25 cellular contexts compared by ENCODE assay signal in genomic region chr15:99101501-99101900, GRCh38.
"Had no signal": no experiment of that assay in that cellular context is flagged by ENCODE, and none has a peak within 500 bp of the region (broad histone marks: within the 10 kb centered on the region; RNA-seq: fewer than 3 reads in every experiment).

No MANE protein-coding gene starts in this region.

- H3K9me3 Mint-ChIP-seq: activated CD4-positive, alpha-beta T cell treated with anti-CD3 and anti-CD28 coated beads, Interleukin-2, amount 10 ng/mL, durations not matched to agents 24 days and 14 days; activated naive CD4-positive, alpha-beta T cell treated with anti-CD3 and anti-CD28 coated beads, Interleukin-2, amount 50 U/mL, for 72 hours; activated naive CD8-positive, alpha-beta T cell treated with anti-CD3 and anti-CD28 coated beads, Interleukin-2, amount 50 U/mL, for 24 hours; activated T-helper 1 cell treated with anti-CD3 and anti-CD28 coated beads, Interleukin-12 subunit alpha, Interleukin-12 subunit beta, Interleukin-2, Interleukin-4 antibody, amounts not matched to agents 30 ng/mL and 10 ng/mL and 1 ng/mL, durations not matched to agents 14 hours and 24 hours and 36 hours had no signal

- H3K4me3 Mint-ChIP-seq: activated CD4-positive, alpha-beta T cell treated with anti-CD3 and anti-CD28 coated beads, Interleukin-2, amount 10 ng/mL, durations not matched to agents 24 days and 14 days; activated naive CD8-positive, alpha-beta T cell treated with anti-CD3 and anti-CD28 coated beads, Interleukin-2, amount 50 U/mL, for 24 hours; activated T-helper 1 cell treated with anti-CD3 and anti-CD28 coated beads, Interleukin-12 subunit alpha, Interleukin-12 subunit beta, Interleukin-2, Interleukin-4 antibody, amounts not matched to agents 30 ng/mL and 10 ng/mL and 1 ng/mL, durations not matched to agents 14 hours and 24 hours and 36 hours had no signal

- DNase-seq: activated CD4-positive, alpha-beta T cell treated with anti-CD3 and anti-CD28 coated beads for 1 hour; activated CD4-positive, alpha-beta T cell treated with anti-CD3 and anti-CD28 coated beads, Interleukin-2, amount 10 ng/mL, durations not matched to agents 24 days and 14 days; activated CD4-positive, alpha-beta T cell treated with anti-CD3 and anti-CD28 coated beads, Interleukin-2, amount 50 U/mL, for 48 hours; activated CD8-positive, alpha-beta memory T cell treated with anti-CD3 and anti-CD28 coated beads, Interleukin-2, amount 50 U/mL, for 4 hours; activated effector memory CD4-positive, alpha-beta T cell treated with anti-CD3 and anti-CD28 coated beads, Interleukin-2, amount 50 U/mL, for 16 hours; activated naive CD4-positive, alpha-beta T cell treated with Interleukin-2 at 50 U/mL for 16 hours; activated naive CD8-positive, alpha-beta T cell treated with anti-CD3 and anti-CD28 coated beads, Interleukin-2, amount 50 U/mL, for 24 hours; activated T-cell treated with anti-CD3 and anti-CD28 coated beads, Interleukin-2, amount 50 U/mL, for 1 hour; amniotic stem cell; brain microvascular endothelial cell; Kasumi-1; KBM-7; NCI-H1105 treated with DMSO at 0.1 percent for 48 hours; NCI-H1436 treated with DMSO at 0.1 percent for 48 hours; NCI-H187; NCI-H2081; NCI-H510A treated with DMSO at 0.1 percent for 48 hours; NCI-H69; NK-92 treated with Interleukin-12 subunit alpha and Interleukin-12 subunit beta, amount 100 ng/mL, for 24 hours; Peyer's patch; Right ventricle myocardium superior; SJCRH30; T-helper 1 cell had no signal

- H3K27ac Mint-ChIP-seq: activated CD4-positive, alpha-beta T cell treated with anti-CD3 and anti-CD28 coated beads, Interleukin-2, amount 10 ng/mL, durations not matched to agents 24 days and 14 days; activated naive CD4-positive, alpha-beta T cell treated with anti-CD3 and anti-CD28 coated beads, Interleukin-2, amount 50 U/mL, for 72 hours; activated naive CD8-positive, alpha-beta T cell treated with anti-CD3 and anti-CD28 coated beads, Interleukin-2, amount 50 U/mL, for 24 hours; activated T-helper 1 cell treated with anti-CD3 and anti-CD28 coated beads, Interleukin-12 subunit alpha, Interleukin-12 subunit beta, Interleukin-2, Interleukin-4 antibody, amounts not matched to agents 30 ng/mL and 10 ng/mL and 1 ng/mL, durations not matched to agents 14 hours and 24 hours and 36 hours had no signal
